23 cellular contexts compared by ENCODE assay signal in the genomic region with DNA sequence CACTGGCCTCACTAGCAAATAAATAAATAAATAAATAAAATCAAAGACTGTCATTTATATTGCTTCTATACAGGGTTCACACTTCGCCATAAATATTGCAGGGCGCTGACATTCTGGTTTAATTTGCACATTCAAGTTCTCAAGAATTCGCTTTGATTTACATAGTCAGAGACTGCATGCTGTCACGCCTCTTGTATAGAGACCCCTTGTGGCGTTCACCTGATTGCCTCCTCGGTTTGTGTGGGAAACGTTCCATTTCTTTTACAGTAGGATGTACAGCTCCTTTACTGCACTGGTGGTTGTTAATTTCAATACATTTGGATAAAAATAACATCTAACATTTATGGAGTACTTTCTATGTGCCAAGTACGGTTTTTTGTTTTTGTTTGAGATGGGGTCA.
DNase-seq lines count a peak whose midpoint lies in the region; ATAC-seq, FAIRE-seq and TF ChIP-seq lines count a peak whose summit lies in the region.
"Had no signal": no experiment of that assay in that cellular context is flagged by ENCODE, and none has a peak within 500 bp of the region (broad histone marks: within the 10 kb centered on the region; RNA-seq: fewer than 3 reads in every experiment).

No MANE protein-coding gene starts in this region.

- WGBS in mesendoderm (ENCODE audit: extremely low coverage, insufficient coverage, low lambda C conversion rate), result no CpG with 5 or more reads among the region's 8 CpGs

- H3K36me3 ChIP-seq in BE2C (no peaks in the 10 kb centered on the region), mesendoderm (ENCODE audit: control insufficient read depth, insufficient read depth, low read length) (no peaks in the 10 kb centered on the region)
- H3K36me3 ChIP-seq: MG63 had no signal

- no peak overlapping the region for H4K8ac ChIP-seq in mesendoderm (ENCODE audit: low read depth, low read length)

- no peaks in the 10 kb centered on the region; the same call in 1 of the 2 replicates for H3K27me3 Mint-ChIP-seq in WTC11 (ENCODE audit: low read depth)
- H3K27me3 Mint-ChIP-seq in effector memory CD8-positive, alpha-beta T cell, result no peaks in the 10 kb centered on the region

- no peak overlapping the region for H3K4me2 ChIP-seq in mesendoderm (ENCODE audit: low read length)

- no peak overlapping the region for H2BK120ac ChIP-seq in mesendoderm (ENCODE audit: low read depth, low read length)

- TF ChIP-seq CTCF in BE2C (IDR thresholded peaks at IDR 0.05; ENCODE audit: low read depth, low read length) (peak; percentile 21; the same call in 1 of the 2 replicates), WTC11 (IDR thresholded peaks at IDR 0.05) (no peak), RWPE1 (conservative IDR thresholded peaks at IDR 0.05; ENCODE audit: low read depth) (no peak)

- H3K4me1 ChIP-seq in BE2C (peaks cover 5% of the 10 kb centered on the region), mesendoderm (ENCODE audit: control insufficient read depth, low read depth, low read length) (no peaks in the 10 kb centered on the region)

- peaks cover 8% of the 10 kb centered on the region for H3K4me1 Mint-ChIP-seq in WTC11
- H3K4me1 Mint-ChIP-seq in effector memory CD8-positive, alpha-beta T cell (ENCODE audit: low read depth in 2 of 2), result peaks cover 3 to 12% of the 10 kb centered on the region in 2 donors
- H3K4me1 Mint-ChIP-seq: CD14-positive monocyte had no signal

- no peak overlapping the region for H3K18ac ChIP-seq in mesendoderm (ENCODE audit: low read length)

- no peak overlapping the region for H2BK5ac ChIP-seq in mesendoderm (ENCODE audit: low read length)

- no peak overlapping the region for H3K9ac ChIP-seq in mesendoderm (ENCODE audit: low read length)

- no peaks in the 10 kb centered on the region for H3K79me1 ChIP-seq in mesendoderm (ENCODE audit: low read length)

- no peak overlapping the region for H4K5ac ChIP-seq in mesendoderm (ENCODE audit: low read length)

- CTCF ChIA-PET in WTC11 (lab: Charles Lee) (interaction anchor here (0.6 to 1.7 kb wide), 4 partner anchors 74 to 187 kb away, joined by 3 to 5 read pairs (median 4); no protein-coding TSS in a partner anchor), RWPE1 (lab: Yijun Ruan, JAX) (no interaction called here)

- peaks cover 5% of the 10 kb centered on the region for H3K9me3 Mint-ChIP-seq in WTC11
- H3K9me3 Mint-ChIP-seq in effector memory CD8-positive, alpha-beta T cell, result no peaks in the 10 kb centered on the region

- H3K79me2 ChIP-seq in mesendoderm (ENCODE audit: control insufficient read depth, insufficient read depth, low read length), result no peaks in the 10 kb centered on the region

- no peaks in the 10 kb centered on the region for H3K27me3 ChIP-seq in BE2C
- H3K27me3 ChIP-seq in mesendoderm (ENCODE audit: insufficient read depth, low read length, poor library complexity), result no peaks in the 10 kb centered on the region
- H3K27me3 ChIP-seq: MG63 had no signal

- FAIRE-seq in GM19239 (lab: Jason Lieb, UNC), result peak; percentile 57
- FAIRE-seq: HTR-8/SVneo had no signal

- H3K27ac ChIP-seq in mesendoderm (ENCODE audit: low read depth, low read length) (no peak overlapping the region), RWPE1 (no peak overlapping the region)

- H3K4me3 Mint-ChIP-seq in WTC11, result no peak overlapping the region
- H3K4me3 Mint-ChIP-seq in effector memory CD8-positive, alpha-beta T cell, result no peak overlapping the region
- H3K4me3 Mint-ChIP-seq: CD14-positive monocyte had no signal

- no peak overlapping the region for H3K4ac ChIP-seq in mesendoderm (ENCODE audit: low read depth, low read length)

- peaks cover 5% of the 10 kb centered on the region; the same call in 1 of the 2 replicates for H3K36me3 Mint-ChIP-seq in WTC11
- H3K36me3 Mint-ChIP-seq in effector memory CD8-positive, alpha-beta T cell (ENCODE audit: insufficient read depth), result no peaks in the 10 kb centered on the region
- H3K36me3 Mint-ChIP-seq: CD14-positive monocyte had no signal

- H2AK5ac ChIP-seq in mesendoderm (ENCODE audit: low read length), result no peak overlapping the region

- no peak overlapping the region for H3K4me3 ChIP-seq in BE2C (ENCODE audit: low read depth, low read length)
- no peak overlapping the region for H3K4me3 ChIP-seq in mesendoderm (ENCODE audit: low read length)
- H3K4me3 ChIP-seq: MG63 had no signal

- no peak overlapping the region for H3K27ac Mint-ChIP-seq in WTC11
- H3K27ac Mint-ChIP-seq in effector memory CD8-positive, alpha-beta T cell, result no peak overlapping the region
- H3K27ac Mint-ChIP-seq: CD14-positive monocyte had no signal

- DNase-seq in BE2C, result no peak
- no peak for DNase-seq in GM19239 (ENCODE audit: insufficient read length, low spot score)
- peak; percentile 15 for DNase-seq in WTC11 (ENCODE audit: low spot score)
- DNase-seq in mesendoderm, result peak; percentile 17
- no peak for DNase-seq in GF-D8 (lab: John Stamatoyannopoulos, UW)
- DNase-seq in effector memory CD8-positive, alpha-beta T cell, result no peak
- no peak for DNase-seq in RWPE1 (ENCODE audit: low spot score)
- DNase-seq: AML-193; COR-L47; HCEC 1CT; Kasumi-1; MG63; NCI-H1048; NCI-H1436 treated with DMSO at 0.1 percent for 48 hours; NCI-H2029; NCI-H2171; NCI-H526; NK-92 treated with Interleukin-12 subunit alpha and Interleukin-12 subunit beta, amount 100 ng/mL, for 24 hours; OCI-M1; SHP77; T-helper 1 cell had no signal

- no peak overlapping the region for H2BK15ac ChIP-seq in mesendoderm (replicated peaks; ENCODE audit: low read depth)

- no peak; the same call in 1 of the 2 replicates for ATAC-seq in WTC11
- ATAC-seq in effector memory CD8-positive, alpha-beta T cell (replicated peaks), result no peak

- H3K23ac ChIP-seq in mesendoderm (ENCODE audit: low read length), result no peak overlapping the region

- no peaks in the 10 kb centered on the region for H3K9me3 ChIP-seq in BE2C
- H3K9me3 ChIP-seq: MG63 had no signal

- no peak overlapping the region for H3K56ac ChIP-seq in mesendoderm (ENCODE audit: low read length)

- POLR2A ChIA-PET in WTC11 (lab: Charles Lee), result no interaction called here
- POLR2A ChIA-PET in RWPE1 (lab: Yijun Ruan, JAX; ENCODE audit: low non-redundant PET), result no interaction called here

TF ChIP-seq in WTC11, 78 proteins besides CTCF, POLR2A, EP300 and RAD21:
- TF ChIP-seq TEAD4 (CRISPR knock-in tag; IDR thresholded peaks at IDR 0.05) (no peak), SMAD4 (CRISPR knock-in tag; IDR thresholded peaks at IDR 0.05) (no peak)
- TF ChIP-seq, protein P1, sequence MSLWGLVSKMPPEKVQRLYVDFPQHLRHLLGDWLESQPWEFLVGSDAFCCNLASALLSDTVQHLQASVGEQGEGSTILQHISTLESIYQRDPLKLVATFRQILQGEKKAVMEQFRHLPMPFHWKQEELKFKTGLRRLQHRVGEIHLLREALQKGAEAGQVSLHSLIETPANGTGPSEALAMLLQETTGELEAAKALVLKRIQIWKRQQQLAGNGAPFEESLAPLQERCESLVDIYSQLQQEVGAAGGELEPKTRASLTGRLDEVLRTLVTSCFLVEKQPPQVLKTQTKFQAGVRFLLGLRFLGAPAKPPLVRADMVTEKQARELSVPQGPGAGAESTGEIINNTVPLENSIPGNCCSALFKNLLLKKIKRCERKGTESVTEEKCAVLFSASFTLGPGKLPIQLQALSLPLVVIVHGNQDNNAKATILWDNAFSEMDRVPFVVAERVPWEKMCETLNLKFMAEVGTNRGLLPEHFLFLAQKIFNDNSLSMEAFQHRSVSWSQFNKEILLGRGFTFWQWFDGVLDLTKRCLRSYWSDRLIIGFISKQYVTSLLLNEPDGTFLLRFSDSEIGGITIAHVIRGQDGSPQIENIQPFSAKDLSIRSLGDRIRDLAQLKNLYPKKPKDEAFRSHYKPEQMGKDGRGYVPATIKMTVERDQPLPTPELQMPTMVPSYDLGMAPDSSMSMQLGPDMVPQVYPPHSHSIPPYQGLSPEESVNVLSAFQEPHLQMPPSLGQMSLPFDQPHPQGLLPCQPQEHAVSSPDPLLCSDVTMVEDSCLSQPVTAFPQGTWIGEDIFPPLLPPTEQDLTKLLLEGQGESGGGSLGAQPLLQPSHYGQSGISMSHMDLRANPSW (CRISPR knock-in tag; conservative IDR thresholded peaks at IDR 0.05; ENCODE audit: low read depth), result no peak

Comparison
In these comparisons a context has a peak if more than half of its experiments do, and no peak if none do; other contexts are left out.
1. DNase-seq: peak in WTC11 (single experiment) and mesendoderm (single experiment); none in BE2C (single experiment), GM19239 (single experiment), GF-D8 (single experiment), effector memory CD8-positive, alpha-beta T cell (0 of 3) and RWPE1 (single experiment).